8 cellular contexts compared by ENCODE assay signal in genomic region chr18:74597662-74598349, GRCh38. TPM values are rescaled to one million over a fixed set of nuclear protein-coding genes. Genes with fewer than 3 reads are reported as not detected.
DNase-seq lines count a peak whose midpoint lies in the region; ATAC-seq, FAIRE-seq and TF ChIP-seq lines count a peak whose summit lies in the region.

Gene ZNF407 (plus strand): TSS chr18:74597870. CDS start chr18:74631020, 33,150 bp downstream.

- peak; percentile 64 for DNase-seq in NCI-H1694 (lab: John Stamatoyannopoulos, UW)
- peak; percentile 90 for DNase-seq in amniotic epithelial cell (ENCODE audit: low read depth)
- peak; percentile 89 for DNase-seq in left ventricle myocardium superior
- peak; percentile 83 for DNase-seq in prostate gland (ENCODE audit: low spot score)
- peak; percentile 91 for DNase-seq in urothelium cell line (ENCODE audit: low spot score)

- H3K27me3 ChIP-seq in prostate gland (replicated peaks; ENCODE audit: insufficient read depth): no peaks in the 10 kb centered on the region

- FAIRE-seq in urothelium cell line (lab: Jason Lieb, UNC): peak; percentile 69

- TF ChIP-seq CTCF in prostate gland (IDR thresholded peaks at IDR 0.05): no peak

- peak; percentile 83 for ATAC-seq in GM18498 (IDR thresholded peaks at IDR 0.05; ENCODE audit: unreplicated experiment)
- peak; percentile 74 for ATAC-seq in HG02885 (IDR thresholded peaks at IDR 0.05; ENCODE audit: poor library complexity, unreplicated experiment)
- peak; percentile 94 for ATAC-seq in left ventricle myocardium superior

- intact Hi-C loops in T-helper 1 cell treated with Interleukin-12 subunit alpha and Interleukin-12 subunit beta and Interleukin-4 antibody, amounts not matched to agents 30 ng/mL and 1 ng/mL, for 36 hours (cut with micrococcal nuclease): loop anchor here (1.0 to 5.0 kb wide), 13 partner anchors 33 to 1895 kb away; partner anchors contain the start of genes TIMM21 and TSHZ1
- intact Hi-C loops in left ventricle myocardium superior (cut with micrococcal nuclease): no loop called here
- intact Hi-C loops in prostate gland (cut with DNase I): loop anchor here (5.0 kb wide), 1 partner anchor 101 kb away; the partner anchor contains the start of gene CNDP2

- peak within 1 kb of the TSS; percentile 92 to 99 for H3K4me3 ChIP-seq in prostate gland

- H3K36me3 ChIP-seq in prostate gland: no peaks in the 10 kb centered on the region

- H3K9me3 ChIP-seq in prostate gland: no peaks in the 10 kb centered on the region

- under 1% methylated on average over 62 of the region's 64 CpGs for WGBS in prostate gland

- no peak for TF ChIP-seq POLR2A in prostate gland (IDR thresholded peaks at IDR 0.05)

- H3K27ac ChIP-seq in prostate gland: peak within 1 kb of the TSS; percentile 98 to 99

- no peaks in the 10 kb centered on the region for H3K4me1 ChIP-seq in prostate gland (replicated peaks)

RNA-seq across cellular contexts. Expression of gene ZNF407, which starts in this region (rescaled TPM):
- total RNA-seq in T-helper 1 cell treated with Interleukin-12 subunit alpha and Interleukin-12 subunit beta and Interleukin-4 antibody, amounts not matched to agents 30 ng/mL and 1 ng/mL, for 36 hours: 23.5 and 24.3 TPM in 2 replicates
- total RNA-seq in left ventricle myocardium superior (12.0 TPM), prostate gland (10 to 100 TPM; 11.7 to 22.2 TPM)

Comparison
In these comparisons a context has a peak if more than half of its experiments do, and no peak if none do; other contexts are left out.
1. Peak in every context shown above with its lines: DNase-seq, ATAC-seq, H3K4me3 ChIP-seq and H3K27ac ChIP-seq.